Comparison of ENCODE assay signal across 16 cellular contexts in the genomic region with DNA sequence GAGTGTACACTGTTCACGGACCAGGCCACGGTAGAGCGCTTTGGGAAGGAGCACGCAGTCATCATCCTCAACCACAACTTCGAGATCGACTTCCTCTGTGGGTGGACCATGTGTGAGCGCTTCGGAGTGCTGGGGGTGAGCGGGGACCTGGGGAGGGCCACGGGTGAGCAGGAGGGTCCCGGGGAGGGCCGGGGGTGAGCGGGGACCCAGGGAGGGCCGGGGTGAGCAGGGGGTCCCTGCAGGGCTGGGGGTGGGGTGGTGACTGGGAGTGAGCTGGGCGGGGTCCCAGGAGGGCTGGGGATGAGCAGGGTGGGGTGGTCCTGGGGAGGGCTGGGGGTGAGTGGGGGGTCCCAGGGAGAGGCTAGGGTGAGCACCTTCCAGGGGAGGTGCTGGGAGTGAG. TPM values are rescaled to one million over a fixed set of nuclear protein-coding genes. Genes with fewer than 3 reads are reported as not detected.
DNase-seq lines count a peak whose midpoint lies in the region; ATAC-seq lines count a peak whose summit lies in the region.
"Had no signal": no experiment of that assay in that cellular context is flagged by ENCODE, and none has a peak within 500 bp of the region (broad histone marks: within the 10 kb centered on the region; RNA-seq: fewer than 3 reads in every experiment).

No MANE protein-coding gene starts in this region.

- peak in 1 of 2 donors; percentile 14 for ATAC-seq in right cardiac atrium
- no peak for ATAC-seq in stimulated activated naive B cell treated with anti-CD40 and anti-IgM and Interleukin-4, amounts not matched to agents 10 μg/mL and 1 μg/mL and 100 μg/mL, for 72 hours (replicated peaks)
- ATAC-seq in GM18498 (IDR thresholded peaks at IDR 0.05; ENCODE audit: unreplicated experiment) = no peak
- ATAC-seq: A549; CD8-positive, alpha-beta T cell had no signal

- H3K36me3 Mint-ChIP-seq in T-helper 1 cell treated with Interleukin-12 subunit alpha and Interleukin-12 subunit beta and Interleukin-4 antibody, amounts not matched to agents 30 μg/mL and 1 μg/mL, for 36 hours (ENCODE audit: low read depth) = peaks cover 20% of the 10 kb centered on the region
- peaks cover 36 to 59% of the 10 kb centered on the region in 2 donors for H3K36me3 Mint-ChIP-seq in stimulated activated naive B cell treated with anti-CD40 and anti-IgM and Interleukin-4, amounts not matched to agents 10 μg/mL and 1 μg/mL and 100 μg/mL, for 72 hours

- H3K27ac ChIP-seq in right cardiac atrium (ENCODE audit: low read length) = no peak overlapping the region
- H3K27ac ChIP-seq: 22Rv1, A549 had no signal

- H3K4me1 ChIP-seq in right cardiac atrium (ENCODE audit: control insufficient read depth, insufficient read depth, low read length) = no peaks in the 10 kb centered on the region
- H3K4me1 ChIP-seq: A549 had no signal

- H3K4me3 Mint-ChIP-seq in T-helper 1 cell treated with Interleukin-12 subunit alpha and Interleukin-12 subunit beta and Interleukin-4 antibody, amounts not matched to agents 30 μg/mL and 1 μg/mL, for 36 hours = no peak overlapping the region
- H3K4me3 Mint-ChIP-seq in stimulated activated naive B cell treated with anti-CD40 and anti-IgM and Interleukin-4, amounts not matched to agents 10 μg/mL and 1 μg/mL and 100 μg/mL, for 72 hours = no peak overlapping the region
- H3K4me3 Mint-ChIP-seq: CD8-positive, alpha-beta T cell; H9 had no signal

- intact Hi-C loops in right cardiac atrium (cut with DNase I) (no loop called here), cardiac septum (cut with DNase I) (no loop called here)

- H3K4me1 Mint-ChIP-seq in T-helper 1 cell treated with Interleukin-12 subunit alpha and Interleukin-12 subunit beta and Interleukin-4 antibody, amounts not matched to agents 30 μg/mL and 1 μg/mL, for 36 hours (ENCODE audit: low read depth) = peaks cover 4% of the 10 kb centered on the region
- H3K4me1 Mint-ChIP-seq in stimulated activated naive B cell treated with anti-CD40 and anti-IgM and Interleukin-4, amounts not matched to agents 10 μg/mL and 1 μg/mL and 100 μg/mL, for 72 hours = peaks cover 0 to 11% of the 10 kb centered on the region in 2 donors
- H3K4me1 Mint-ChIP-seq: H9 had no signal

- H3K9me3 Mint-ChIP-seq in T-helper 1 cell treated with Interleukin-12 subunit alpha and Interleukin-12 subunit beta and Interleukin-4 antibody, amounts not matched to agents 30 μg/mL and 1 μg/mL, for 36 hours = no peaks in the 10 kb centered on the region
- H3K9me3 Mint-ChIP-seq in stimulated activated naive B cell treated with anti-CD40 and anti-IgM and Interleukin-4, amounts not matched to agents 10 μg/mL and 1 μg/mL and 100 μg/mL, for 72 hours = no peaks in the 10 kb centered on the region
- H3K9me3 Mint-ChIP-seq: CD8-positive, alpha-beta T cell had no signal

- H3K27ac Mint-ChIP-seq in T-helper 1 cell treated with Interleukin-12 subunit alpha and Interleukin-12 subunit beta and Interleukin-4 antibody, amounts not matched to agents 30 μg/mL and 1 μg/mL, for 36 hours = peak overlapping the region; percentile 33
- peak overlapping the region; percentile 66 for H3K27ac Mint-ChIP-seq in stimulated activated naive B cell treated with anti-CD40 and anti-IgM and Interleukin-4, amounts not matched to agents 10 μg/mL and 1 μg/mL and 100 μg/mL, for 72 hours
- H3K27ac Mint-ChIP-seq: CD8-positive, alpha-beta T cell had no signal

- DNase-seq in T-helper 1 cell (no peak), right cardiac atrium (peak in 2 of 3 donors; percentile 26 to 60), cardiac septum (ENCODE audit: low spot score) (no peak), islet precursor cell (peak; percentile 39), SKM-1 treated with dmso at 0.1 percent for 144 hours (lab: John Stamatoyannopoulos, UW; ENCODE audit: unreplicated experiment) (no peak)
- no peak for DNase-seq in stimulated activated naive B cell treated with anti-CD40 and anti-IgM and Interleukin-4, amounts not matched to agents 10 μg/mL and 1 μg/mL and 100 μg/mL, for 72 hours
- DNase-seq: AML-193; Calu3; CD8-positive, alpha-beta T cell; DMS79 treated with DMSO at 0.1 percent for 48 hours; GF-D8; H9 had no signal

- no peak overlapping the region for H3K4me3 ChIP-seq in right cardiac atrium (ENCODE audit: low read length)
- H3K4me3 ChIP-seq: A549 had no signal

- no peaks in the 10 kb centered on the region for H3K9me3 ChIP-seq in right cardiac atrium (ENCODE audit: control insufficient read depth, low read length)
- H3K9me3 ChIP-seq: A549 had no signal

- no peaks in the 10 kb centered on the region for H3K27me3 Mint-ChIP-seq in T-helper 1 cell treated with Interleukin-12 subunit alpha and Interleukin-12 subunit beta and Interleukin-4 antibody, amounts not matched to agents 30 μg/mL and 1 μg/mL, for 36 hours (ENCODE audit: low read depth)
- no peaks in the 10 kb centered on the region for H3K27me3 Mint-ChIP-seq in stimulated activated naive B cell treated with anti-CD40 and anti-IgM and Interleukin-4, amounts not matched to agents 10 μg/mL and 1 μg/mL and 100 μg/mL, for 72 hours

- whole genome bisulfite sequencing in right cardiac atrium = 94% methylated on average over 15 of the region's 15 CpGs

- H3K27me3 ChIP-seq in right cardiac atrium (ENCODE audit: control insufficient read depth, insufficient read depth) = no peaks in the 10 kb centered on the region

RNA-seq across cellular contexts. Expression of a gene that starts 44.1 kb away (rescaled TPM):
- total RNA-seq in right cardiac atrium = 10 to 100 TPM; 18.0 to 23.3 (median 19.1) TPM
- polyA plus RNA-seq in right cardiac atrium = 7.6 TPM
- total RNA-seq in cardiac septum = 22.2 TPM

Comparison
In these comparisons a context has a peak if more than half of its experiments do, and no peak if none do; other contexts are left out.
1. DNase-seq: peak in right cardiac atrium (2 of 3) and islet precursor cell (single experiment); none in T-helper 1 cell (0 of 5), cardiac septum (single experiment), stimulated activated naive B cell treated with anti-CD40 and anti-IgM and Interleukin-4, amounts not matched to agents 10 μg/mL and 1 μg/mL and 100 μg/mL, for 72 hours (single experiment) and SKM-1 treated with dmso at 0.1 percent for 144 hours (single experiment).